Comparison of ENCODE assay signal across 23 cellular contexts in genomic region chr13:110498765-110499164, GRCh38.
DNase-seq lines count a peak whose midpoint lies in the region; ATAC-seq and TF ChIP-seq lines count a peak whose summit lies in the region.
"Had no signal": no experiment of that assay in that cellular context is flagged by ENCODE, and none has a peak within 500 bp of the region (broad histone marks: within the 10 kb centered on the region; RNA-seq: fewer than 3 reads in every experiment).

No MANE protein-coding gene starts in this region.

- peaks cover 2% of the 10 kb centered on the region for H3K4me1 Mint-ChIP-seq in endothelial cell (ENCODE audit: unreplicated experiment)
- H3K4me1 Mint-ChIP-seq in osteocyte (ENCODE audit: unreplicated experiment), result peaks cover 35% of the 10 kb centered on the region

- H3K4me3 ChIP-seq in SJSA1 (no peak overlapping the region), upper lobe of right lung (no peak overlapping the region), vagina (no peak overlapping the region), testis (no peak overlapping the region)
- H3K4me3 ChIP-seq: A549; BLaER1 treated with 17β-estradiol and CSF1 and Interleukin-3, amounts not matched to agents 10 nM and 100 nM; MG63 had no signal

- ATAC-seq in upper lobe of right lung (peak; percentile 10), left colon (no peak)
- ATAC-seq: A549, HCT116, Panc1 had no signal

- H3K27ac Mint-ChIP-seq in endothelial cell (ENCODE audit: unreplicated experiment) (no peak overlapping the region), osteocyte (ENCODE audit: unreplicated experiment) (peak overlapping the region; percentile 84)
- H3K27ac Mint-ChIP-seq: CD4-positive, alpha-beta T cell had no signal

- H3K27me3 Mint-ChIP-seq in endothelial cell (ENCODE audit: unreplicated experiment) (peaks cover 28% of the 10 kb centered on the region), osteocyte (ENCODE audit: unreplicated experiment) (no peaks in the 10 kb centered on the region)

- peak overlapping the region; percentile 75 for H3K27ac ChIP-seq in SJSA1
- H3K27ac ChIP-seq in upper lobe of right lung, result no peak overlapping the region
- no peak overlapping the region for H3K27ac ChIP-seq in vagina
- H3K27ac ChIP-seq in testis, result no peak overlapping the region
- H3K27ac ChIP-seq: A549; BLaER1 treated with 17β-estradiol and CSF1 and Interleukin-3, amounts not matched to agents 10 nM and 100 nM; RWPE1 had no signal

- WGBS in testis, 2 donors, result 93 to 94% methylated on average over 10 of the region's 10 CpGs

- H3K36me3 Mint-ChIP-seq in endothelial cell (ENCODE audit: low read depth, unreplicated experiment) (peaks cover 67% of the 10 kb centered on the region), osteocyte (ENCODE audit: unreplicated experiment) (peaks cover 64% of the 10 kb centered on the region)

- peaks cover 4% of the 10 kb centered on the region for H3K9me3 ChIP-seq in SJSA1 (replicated peaks)
- no peaks in the 10 kb centered on the region for H3K9me3 ChIP-seq in upper lobe of right lung
- no peaks in the 10 kb centered on the region for H3K9me3 ChIP-seq in vagina
- H3K9me3 ChIP-seq in testis, result no peaks in the 10 kb centered on the region
- H3K9me3 ChIP-seq: A549, MG63 had no signal

- TF ChIP-seq POLR2A in vagina (IDR thresholded peaks at IDR 0.05), result no peak
- TF ChIP-seq POLR2A in testis (IDR thresholded peaks at IDR 0.05), result no peak

- DNase-seq in SJSA1 (ENCODE audit: low read depth in 1 of 2, low spot score in 2 of 2), result no peak
- DNase-seq in endothelial cell (ENCODE audit: low spot score), result no peak
- no peak for DNase-seq in osteocyte (ENCODE audit: extremely low spot score, unreplicated experiment)
- no peak for DNase-seq in upper lobe of right lung
- DNase-seq in vagina (ENCODE audit: extremely low spot score in 2 of 2), result no peak
- no peak for DNase-seq in testis
- no peak for DNase-seq in left colon
- DNase-seq: AML-193; CD4-positive, alpha-beta T cell; KBM-7; MG63; NCI-H1105 treated with DMSO at 0.1 percent for 48 hours; NCI-H2029; NCI-H446; NCI-H524 treated with DMSO at 0.1 percent for 48 hours; NCI-H82; NK-92 treated with Interleukin-12 subunit alpha and Interleukin-12 subunit beta, amount 100 ng/mL, for 24 hours; SHP77 had no signal

- H3K36me3 ChIP-seq in SJSA1, result peaks cover 60% of the 10 kb centered on the region
- peaks cover 45% of the 10 kb centered on the region for H3K36me3 ChIP-seq in upper lobe of right lung
- H3K36me3 ChIP-seq in vagina, result peaks cover 0 to 49% of the 10 kb centered on the region in 2 donors
- H3K36me3 ChIP-seq in testis (ENCODE audit: low read depth, missing control alignments), result no peaks in the 10 kb centered on the region
- H3K36me3 ChIP-seq: BLaER1 treated with 17β-estradiol and CSF1 and Interleukin-3, amounts not matched to agents 10 nM and 100 nM; MG63 had no signal

- H3K9me3 Mint-ChIP-seq in endothelial cell (ENCODE audit: unreplicated experiment), result no peaks in the 10 kb centered on the region
- no peaks in the 10 kb centered on the region for H3K9me3 Mint-ChIP-seq in osteocyte (ENCODE audit: unreplicated experiment)
- H3K9me3 Mint-ChIP-seq: CD4-positive, alpha-beta T cell had no signal

- TF ChIP-seq CTCF in endothelial cell (IDR thresholded peaks at IDR 0.05; ENCODE audit: unreplicated experiment) (no peak), osteocyte (IDR thresholded peaks at IDR 0.05) (no peak), upper lobe of right lung (IDR thresholded peaks at IDR 0.05) (no peak), vagina (IDR thresholded peaks at IDR 0.05) (no peak), testis (IDR thresholded peaks at IDR 0.05) (no peak)

- intact Hi-C loops in upper lobe of right lung (cut with DNase I) (no loop called here), vagina (cut with DNase I) (no loop called here), testis (cut with DNase I; ENCODE audit: low total_unique reads) (no loop called here), left colon (cut with DNase I, micrococcal nuclease) (no loop called here)

- H3K4me1 ChIP-seq in SJSA1 (replicated peaks), result peaks cover 40% of the 10 kb centered on the region
- no peaks in the 10 kb centered on the region for H3K4me1 ChIP-seq in upper lobe of right lung
- no peaks in the 10 kb centered on the region for H3K4me1 ChIP-seq in vagina
- no peaks in the 10 kb centered on the region for H3K4me1 ChIP-seq in testis
- H3K4me1 ChIP-seq: A549 had no signal

- H3K27me3 ChIP-seq in SJSA1 (replicated peaks) (no peaks in the 10 kb centered on the region), upper lobe of right lung (no peaks in the 10 kb centered on the region), vagina (no peaks in the 10 kb centered on the region), testis (no peaks in the 10 kb centered on the region)
- H3K27me3 ChIP-seq: BLaER1 treated with 17β-estradiol and CSF1 and Interleukin-3, amounts not matched to agents 10 nM and 100 nM; MG63 had no signal

- H3K4me3 Mint-ChIP-seq in endothelial cell (ENCODE audit: unreplicated experiment), result peak overlapping the region; percentile 78
- H3K4me3 Mint-ChIP-seq in osteocyte (ENCODE audit: unreplicated experiment), result no peak overlapping the region
- H3K4me3 Mint-ChIP-seq: CD4-positive, alpha-beta T cell had no signal
